Comparison of ENCODE assay signal across 24 cellular contexts in the genomic region with DNA sequence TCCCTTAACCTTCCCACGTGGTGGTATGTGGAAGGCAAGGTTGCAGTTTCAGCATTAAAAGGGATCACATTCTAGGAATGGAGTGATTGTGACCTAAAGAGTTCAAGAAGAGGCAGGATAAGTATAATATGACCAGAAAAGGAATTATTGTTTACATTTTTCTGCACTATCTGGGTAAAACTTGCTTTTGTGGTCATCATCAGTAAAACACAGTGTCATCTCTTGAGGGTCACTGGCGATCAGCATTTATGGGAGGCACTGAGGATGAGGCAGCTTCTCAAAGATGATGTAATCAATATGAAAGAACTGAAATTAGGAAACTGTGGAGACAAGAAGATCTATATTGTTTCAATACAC.
"Had no signal": no experiment of that assay in that cellular context is flagged by ENCODE, and none has a peak within 500 bp of the region (broad histone marks: within the 10 kb centered on the region; RNA-seq: fewer than 3 reads in every experiment).

No MANE protein-coding gene starts in this region.

- H3K4me1 ChIP-seq: gastroesophageal sphincter, suprapubic skin, tibial artery, upper lobe of right lung had no signal

- H3K36me3 ChIP-seq: gastroesophageal sphincter, ovary, suprapubic skin, tibial artery, upper lobe of right lung had no signal

- H3K27me3 Mint-ChIP-seq: activated naive CD4-positive, alpha-beta T cell treated with anti-CD3 and anti-CD28 coated beads, Interleukin-2, amount 10 ng/mL, durations not matched to agents 7 days and 5 days; activated naive CD8-positive, alpha-beta T cell treated with anti-CD3 and anti-CD28 coated beads, Interleukin-2, amount 50 U/mL, for 24 hours; progenitor cell of endocrine pancreas had no signal

- H3K27ac ChIP-seq: gastroesophageal sphincter, hepatocyte, ovary, skin epidermis, suprapubic skin, tibial artery, upper lobe of right lung had no signal

- FAIRE-seq: keratinocyte had no signal

- H3K9me3 ChIP-seq: ovary, suprapubic skin, tibial artery, upper lobe of right lung had no signal

- H3K4me3 Mint-ChIP-seq: activated naive CD4-positive, alpha-beta T cell treated with anti-CD3 and anti-CD28 coated beads, Interleukin-2, amount 10 ng/mL, durations not matched to agents 7 days and 5 days; activated naive CD8-positive, alpha-beta T cell treated with anti-CD3 and anti-CD28 coated beads, Interleukin-2, amount 50 U/mL, for 24 hours; activated T-helper 1 cell treated with anti-CD3 and anti-CD28 coated beads, Interleukin-12 subunit alpha, Interleukin-12 subunit beta, Interleukin-2, Interleukin-4 antibody, amounts not matched to agents 30 ng/mL and 10 ng/mL and 1 ng/mL, durations not matched to agents 14 hours and 24 hours and 36 hours had no signal

- H3K9me3 Mint-ChIP-seq: activated naive CD4-positive, alpha-beta T cell treated with anti-CD3 and anti-CD28 coated beads, Interleukin-2, amount 10 ng/mL, durations not matched to agents 7 days and 5 days; activated naive CD8-positive, alpha-beta T cell treated with anti-CD3 and anti-CD28 coated beads, Interleukin-2, amount 50 U/mL, for 24 hours; activated T-helper 1 cell treated with anti-CD3 and anti-CD28 coated beads, Interleukin-12 subunit alpha, Interleukin-12 subunit beta, Interleukin-2, Interleukin-4 antibody, amounts not matched to agents 30 ng/mL and 10 ng/mL and 1 ng/mL, durations not matched to agents 14 hours and 24 hours and 36 hours had no signal

- DNase-seq: activated CD4-positive, alpha-beta T cell treated with anti-CD3 and anti-CD28 coated beads, Interleukin-2, amount 50 U/mL, for 1 hour; activated CD4-positive, CD25-positive, alpha-beta regulatory T cell treated with anti-CD3 and anti-CD28 coated beads, Interleukin-2, amount 50 U/mL, for 72 hours; activated CD8-positive, alpha-beta memory T cell treated with anti-CD3 and anti-CD28 coated beads, Interleukin-2, amount 50 U/mL, for 4 hours; activated gamma-delta T cell; activated naive CD4-positive, alpha-beta T cell treated with anti-CD3 and anti-CD28 coated beads, Interleukin-2, amount 10 ng/mL, durations not matched to agents 7 days and 5 days; activated naive CD8-positive, alpha-beta T cell treated with anti-CD3 and anti-CD28 coated beads, Interleukin-2, amount 50 U/mL, for 24 hours; activated T-cell treated with anti-CD3 and anti-CD28 coated beads, Interleukin-2, amount 50 U/mL, for 1 hour; amygdala; central memory CD4-positive, alpha-beta T cell; dermis blood vessel endothelial cell; effector CD4-positive, alpha-beta T cell; ovary; stimulated activated CD4-positive, alpha-beta T cell treated with anti-CD3 and anti-CD28 coated beads, Interleukin-12 subunit alpha, Interleukin-12 subunit beta, amount 100 ng/mL, for 4 hours; stimulated activated CD4-positive, alpha-beta T cell treated with anti-CD3 and anti-CD28 coated beads, Interleukin-4, amount 100 ng/mL, for 1 hour; T-helper 2 cell; upper lobe of right lung had no signal

- ATAC-seq: upper lobe of right lung had no signal

- H3K4me3 ChIP-seq: gastroesophageal sphincter, hepatocyte, ovary, skin epidermis, suprapubic skin, tibial artery, upper lobe of right lung had no signal

- H3K36me3 Mint-ChIP-seq: activated naive CD4-positive, alpha-beta T cell treated with anti-CD3 and anti-CD28 coated beads, Interleukin-2, amount 10 ng/mL, durations not matched to agents 7 days and 5 days had no signal

- H3K27ac Mint-ChIP-seq: activated naive CD4-positive, alpha-beta T cell treated with anti-CD3 and anti-CD28 coated beads, Interleukin-2, amount 10 ng/mL, durations not matched to agents 7 days and 5 days; activated naive CD8-positive, alpha-beta T cell treated with anti-CD3 and anti-CD28 coated beads, Interleukin-2, amount 50 U/mL, for 24 hours; activated T-helper 1 cell treated with anti-CD3 and anti-CD28 coated beads, Interleukin-12 subunit alpha, Interleukin-12 subunit beta, Interleukin-2, Interleukin-4 antibody, amounts not matched to agents 30 ng/mL and 10 ng/mL and 1 ng/mL, durations not matched to agents 14 hours and 24 hours and 36 hours; progenitor cell of endocrine pancreas had no signal
